ENCODE assay signal across 8 cellular contexts in genomic region chr3:134600685-134601502, GRCh38.
DNase-seq lines count a peak whose midpoint lies in the region; ATAC-seq and TF ChIP-seq lines count a peak whose summit lies in the region.

No MANE protein-coding gene starts in this region.

- DNase-seq in GM10266 (ENCODE audit: extremely low spot score) (peak; percentile 73), NCI-H1694 treated with DMSO at 0.1 percent for 48 hours (lab: John Stamatoyannopoulos, UW) (peak; percentile 48), UCSD-AML1 (lab: John Stamatoyannopoulos, UW; ENCODE audit: unreplicated experiment) (peak; percentile 78), T47D (ENCODE audit: low read depth in 1 of 2, low spot score in 1 of 2) (peak; percentile 77), inferior parietal cortex (ENCODE audit: extremely low spot score) (peak; percentile 82), amniotic stem cell (lab: John Stamatoyannopoulos, UW) (no peak)
- DNase-seq in stimulated activated CD4-positive, alpha-beta T cell treated with anti-CD3 and anti-CD28 coated beads, Interleukin-1b, Interleukin-23, amount 100 ng/mL, for 48 hours: peak; percentile 65

- peak; percentile 96 for TF ChIP-seq CTCF in GM10266 (IDR thresholded peaks at IDR 0.05; ENCODE audit: control insufficient read depth, insufficient read depth, low read depth, missing control alignments)

- ATAC-seq in HG02610 (IDR thresholded peaks at IDR 0.05; ENCODE audit: unreplicated experiment): peak; percentile 61

- in situ Hi-C loops in T47D (cut with HindIII; ENCODE audit: low pct_unique_long_range_greater_than_20kb, low sequenced_read_pairs): no loop called here
